In genomic region chr19:30684613-30685012, GRCh38 we compare ENCODE assay signal across 28 cellular contexts.
"Had no signal": no experiment of that assay in that cellular context is flagged by ENCODE, and none has a peak within 500 bp of the region (broad histone marks: within the 10 kb centered on the region; RNA-seq: fewer than 3 reads in every experiment).

No MANE protein-coding gene starts in this region.

- ATAC-seq: heart right ventricle; left cardiac atrium; left lung; mucosa of descending colon; naive thymus-derived CD4-positive, alpha-beta T cell; natural killer cell treated with Interleukin-12 subunit alpha and Interleukin-12 subunit beta and Interleukin-15 and Interleukin-18, amount 100 ng/mL, for 72 hours; psoas muscle; right lobe of liver; stimulated activated naive B cell treated with anti-CD40 and anti-IgM and Interleukin-4, amounts not matched to agents 10 μg/mL and 1 μg/mL and 100 μg/mL, for 72 hours; stimulated activated naive CD8-positive, alpha-beta T cell treated with anti-CD3 and anti-CD28 coated beads, Interleukin-15, Interleukin-2, amounts not matched to agents 100 U/mL and 50 U/mL, for 24 hours; upper lobe of right lung had no signal

- H3K79me2 ChIP-seq: hepatocyte, parathyroid adenoma had no signal

- DNase-seq: heart right ventricle; kidney glomerular epithelial cell; left cardiac atrium; left lung; mesendoderm; midbrain; mucosa of descending colon; naive thymus-derived CD4-positive, alpha-beta T cell; nucleus accumbens; psoas muscle; right lobe of liver; stimulated activated CD4-positive, alpha-beta T cell treated with anti-CD3 and anti-CD28 coated beads, Interleukin-12 subunit alpha, Interleukin-12 subunit beta, amount 100 ng/mL, for 4 hours; stimulated activated CD4-positive, alpha-beta T cell treated with anti-CD3 and anti-CD28 coated beads, Interleukin-15, amount 100 ng/mL, for 24 hours; stimulated activated CD4-positive, alpha-beta T cell treated with anti-CD3 and anti-CD28 coated beads, Interleukin-2, amount 100 ng/mL, for 24 hours; stimulated activated CD4-positive, alpha-beta T cell treated with anti-CD3 and anti-CD28 coated beads, Interleukin-4, amount 100 ng/mL, for 1 hour; stimulated activated naive B cell treated with anti-CD40 and anti-IgM and Interleukin-4, amounts not matched to agents 10 μg/mL and 1 μg/mL and 100 μg/mL, for 72 hours; stimulated activated naive CD8-positive, alpha-beta T cell treated with anti-CD3 and anti-CD28 coated beads, Interleukin-15, Interleukin-2, amounts not matched to agents 100 U/mL and 50 U/mL, for 24 hours; stomach; testis; thyroid gland; transverse colon; upper lobe of right lung had no signal

- H3K4me3 Mint-ChIP-seq: naive thymus-derived CD4-positive, alpha-beta T cell; natural killer cell treated with Interleukin-12 subunit alpha and Interleukin-12 subunit beta and Interleukin-15 and Interleukin-18, amount 100 ng/mL, for 72 hours; stimulated activated naive B cell treated with anti-CD40 and anti-IgM and Interleukin-4, amounts not matched to agents 10 μg/mL and 1 μg/mL and 100 μg/mL, for 72 hours had no signal

- H2AFZ ChIP-seq: hepatocyte, parathyroid adenoma had no signal

- H3K4me1 Mint-ChIP-seq: naive thymus-derived CD4-positive, alpha-beta T cell; stimulated activated naive B cell treated with anti-CD40 and anti-IgM and Interleukin-4, amounts not matched to agents 10 μg/mL and 1 μg/mL and 100 μg/mL, for 72 hours had no signal

- H3K27ac Mint-ChIP-seq: naive thymus-derived CD4-positive, alpha-beta T cell; natural killer cell treated with Interleukin-12 subunit alpha and Interleukin-12 subunit beta and Interleukin-15 and Interleukin-18, amount 100 ng/mL, for 72 hours; stimulated activated naive B cell treated with anti-CD40 and anti-IgM and Interleukin-4, amounts not matched to agents 10 μg/mL and 1 μg/mL and 100 μg/mL, for 72 hours had no signal

- H3K9ac ChIP-seq: parathyroid adenoma had no signal

- H3K27me3 ChIP-seq: right atrium auricular region, right lobe of liver, testis, thyroid gland had no signal

- H3K27ac ChIP-seq: heart right ventricle, hepatocyte, left lung, parathyroid adenoma, psoas muscle, right atrium auricular region, right lobe of liver, skin epidermis, stomach, testis, thyroid gland, transverse colon, upper lobe of right lung had no signal

- H3K9me3 Mint-ChIP-seq: naive thymus-derived CD4-positive, alpha-beta T cell; natural killer cell treated with Interleukin-12 subunit alpha and Interleukin-12 subunit beta and Interleukin-15 and Interleukin-18, amount 100 ng/mL, for 72 hours; stimulated activated naive B cell treated with anti-CD40 and anti-IgM and Interleukin-4, amounts not matched to agents 10 μg/mL and 1 μg/mL and 100 μg/mL, for 72 hours had no signal

- H3K4me3 ChIP-seq: heart right ventricle, hepatocyte, left lung, lung, mucosa of descending colon, psoas muscle, right atrium auricular region, right lobe of liver, skin epidermis, stomach, testis, thyroid gland, transverse colon, upper lobe of right lung had no signal

- H3K9me3 ChIP-seq: heart right ventricle, left lung, mucosa of descending colon, psoas muscle, right atrium auricular region, right lobe of liver, stomach, testis, thyroid gland, transverse colon, upper lobe of right lung had no signal

- H3K36me3 ChIP-seq: heart right ventricle, left lung, right atrium auricular region, right lobe of liver, stomach, thyroid gland, transverse colon, upper lobe of right lung had no signal

- H3K4me2 ChIP-seq: hepatocyte had no signal

- H3K36me3 Mint-ChIP-seq: naive thymus-derived CD4-positive, alpha-beta T cell; natural killer cell treated with Interleukin-12 subunit alpha and Interleukin-12 subunit beta and Interleukin-15 and Interleukin-18, amount 100 ng/mL, for 72 hours; stimulated activated naive B cell treated with anti-CD40 and anti-IgM and Interleukin-4, amounts not matched to agents 10 μg/mL and 1 μg/mL and 100 μg/mL, for 72 hours had no signal

- H3K4me1 ChIP-seq: left lung, parathyroid adenoma, psoas muscle, right atrium auricular region, right lobe of liver had no signal
